Comparison of ENCODE assay signal across 21 cellular contexts in genomic region chr16:66468321-66468965, GRCh38. TPM values are rescaled to one million over a fixed set of nuclear protein-coding genes. Genes with fewer than 3 reads are reported as not detected.
"Had no signal": no experiment of that assay in that cellular context is flagged by ENCODE, and none has a peak within 500 bp of the region (broad histone marks: within the 10 kb centered on the region; RNA-seq: fewer than 3 reads in every experiment).

No MANE protein-coding gene starts in this region.

- H2AFZ ChIP-seq: neural progenitor cell had no signal

- H3K36me3 ChIP-seq: gastrocnemius medialis, neural progenitor cell, spleen had no signal

- ATAC-seq: esophagus mucosa; gastrocnemius medialis; naive thymus-derived CD4-positive, alpha-beta T cell; psoas muscle; stimulated activated memory B cell treated with anti-CD40 and anti-IgM and Interleukin-4, amounts not matched to agents 10 μg/mL and 1 μg/mL and 100 μg/mL, for 72 hours; stimulated activated naive CD8-positive, alpha-beta T cell treated with anti-CD3 and anti-CD28 coated beads, Interleukin-15, Interleukin-2, amounts not matched to agents 100 U/mL and 50 U/mL, for 24 hours had no signal

- H3K4me3 ChIP-seq: dorsolateral prefrontal cortex, gastrocnemius medialis, lung, neural progenitor cell, psoas muscle, skin epidermis, spleen, testis, tibial artery had no signal

- H3K4me1 ChIP-seq: gastrocnemius medialis, neural progenitor cell, psoas muscle, spleen, testis, tibial artery had no signal

- H3K4me2 ChIP-seq: neural progenitor cell had no signal

- H3K9ac ChIP-seq: neural progenitor cell had no signal

- H3K9me3 ChIP-seq: gastrocnemius medialis, psoas muscle, testis, tibial artery had no signal

- H3K27ac ChIP-seq: dorsolateral prefrontal cortex, epithelial cell of prostate, gastrocnemius medialis, neural progenitor cell, psoas muscle, skin epidermis, spleen, testis, tibial artery had no signal

- DNase-seq: effector CD4-positive, alpha-beta T cell; foreskin fibroblast; gastrocnemius medialis; naive thymus-derived CD4-positive, alpha-beta T cell; nucleus accumbens; psoas muscle; stimulated activated CD4-positive, alpha-beta T cell treated with anti-CD3 and anti-CD28 coated beads, Interleukin-4, amount 100 ng/mL, for 4 hours; stimulated activated naive CD8-positive, alpha-beta T cell treated with anti-CD3 and anti-CD28 coated beads, Interleukin-15, Interleukin-2, amounts not matched to agents 100 U/mL and 50 U/mL, for 24 hours; substantia nigra; testis had no signal

- FAIRE-seq: keratinocyte, urothelium cell line had no signal

- H3K27me3 ChIP-seq: dorsolateral prefrontal cortex, testis, tibial artery had no signal

RNA-seq across cellular contexts. Expression of gene BEAN1, which starts 41.3 kb away (rescaled TPM):
- total RNA-seq: gastrocnemius medialis; naive thymus-derived CD4-positive, alpha-beta T cell; psoas muscle had no signal
- polyA plus RNA-seq: naive thymus-derived CD4-positive, alpha-beta T cell had no signal
